9 cellular contexts compared by ENCODE assay signal in the genomic region with DNA sequence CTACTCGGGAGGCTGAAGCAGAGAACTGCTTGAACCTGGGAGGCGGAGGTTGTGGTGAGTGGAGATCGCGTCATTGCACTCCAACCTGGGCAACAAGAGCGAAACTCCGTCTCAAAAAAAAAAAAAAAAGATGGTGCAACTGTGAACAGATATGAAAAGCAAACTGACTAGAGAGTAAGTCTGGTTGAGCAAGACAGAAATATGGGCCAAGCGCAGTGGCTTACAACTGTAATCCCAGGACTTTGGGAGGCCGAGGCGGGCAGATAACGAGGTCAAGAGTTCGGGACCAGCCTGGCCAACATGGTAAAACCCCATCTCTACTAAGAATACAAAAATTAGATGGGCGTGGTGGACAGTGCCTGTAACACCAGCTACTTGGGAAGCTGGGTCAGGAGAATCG. TPM values are rescaled to one million over a fixed set of nuclear protein-coding genes. Genes with fewer than 3 reads are reported as not detected.
A peak's percentile ranks its signal among the peaks of the same experiment; 100 is the strongest.
DNase-seq lines count a peak whose midpoint lies in the region; ATAC-seq, FAIRE-seq and TF ChIP-seq lines count a peak whose summit lies in the region.
"Not testable (repeated sequence)": the region's sequence is repeated elsewhere in the genome, so short reads cannot be mapped to it uniquely, and the experiment has no call there.
"Had no signal": no experiment of that assay in that cellular context is flagged by ENCODE, and none has a peak within 500 bp of the region (broad histone marks: within the 10 kb centered on the region; RNA-seq: fewer than 3 reads in every experiment).

No MANE protein-coding gene starts in this region.

- H3K9ac ChIP-seq in HepG2 (ENCODE audit: insufficient read depth, low read depth, low read length), result not testable (repeated sequence)

- not testable (repeated sequence) for ATAC-seq in WTC11, HepG2

- not testable (repeated sequence) for H3K27me3 Mint-ChIP-seq in WTC11 (ENCODE audit: low read depth); brain; progenitor cell of endocrine pancreas

- H3K4me2 ChIP-seq in HepG2 (ENCODE audit: low read depth, low read length), result not testable (repeated sequence)

- H3K4me1 Mint-ChIP-seq in WTC11 (peaks cover 67% of the 10 kb centered on the region), brain (peaks cover 78% of the 10 kb centered on the region), progenitor cell of endocrine pancreas (ENCODE audit: low read depth) (peaks cover 49% of the 10 kb centered on the region)

- H3K36me3 ChIP-seq in HEK293 (ENCODE audit: control insufficient read depth in 2 of 2, insufficient read depth in 1 of 2, low read length in 2 of 2); HepG2 (replicated peaks in 1 of 2; ENCODE audit: control insufficient read depth in 1 of 2, insufficient read depth in 2 of 2, low read length in 2 of 2): not testable (repeated sequence)

- H3K79me2 ChIP-seq in HepG2 (ENCODE audit: insufficient read depth, low read length), result peaks cover 67% of the 10 kb centered on the region

- H4K20me1 ChIP-seq in HepG2 (ENCODE audit: insufficient read depth, low read length), result not testable (repeated sequence)

- H3K9me3 ChIP-seq in HEK293 (ENCODE audit: control insufficient read depth, insufficient read depth, low read depth, low read length); HepG2 (ENCODE audit: low read length): not testable (repeated sequence)

- not testable (repeated sequence) for DNase-seq in WTC11 (ENCODE audit: low spot score); HepG2 (ENCODE audit: low spot score); progenitor cell of endocrine pancreas (ENCODE audit: low spot score, unreplicated experiment)
- DNase-seq in fibroblast of villous mesenchyme (ENCODE audit: low read depth), result peak; percentile 82

- not testable (repeated sequence) for FAIRE-seq in HepG2 (lab: Jason Lieb, UNC)

- H3K27ac ChIP-seq in HEK293 (ENCODE audit: extremely low read depth, low read depth, low read length); HepG2 (ENCODE audit: extremely low read length, insufficient read depth, low read length): not testable (repeated sequence)

- not testable (repeated sequence) for H3K4me3 Mint-ChIP-seq in WTC11; progenitor cell of endocrine pancreas (ENCODE audit: low read depth)
- H3K4me3 Mint-ChIP-seq in brain, result peak overlapping the region in 1 of 5 experiments; percentile 11

- not testable (repeated sequence) for H3K36me3 Mint-ChIP-seq in WTC11; progenitor cell of endocrine pancreas (ENCODE audit: insufficient read depth)
- peaks cover 50% of the 10 kb centered on the region for H3K36me3 Mint-ChIP-seq in brain

- not testable (repeated sequence) for TF ChIP-seq CTCF in HEK293 (tag by site-specific recombination; IDR thresholded peaks at IDR 0.05); WTC11 (IDR thresholded peaks at IDR 0.05); brain (conservative IDR thresholded peaks at IDR 0.05); fibroblast of villous mesenchyme (IDR thresholded peaks at IDR 0.05; ENCODE audit: insufficient read depth, low read depth, low read length); HepG2 (CRISPR knock-in tag; IDR thresholded peaks at IDR 0.05); progenitor cell of endocrine pancreas (IDR thresholded peaks at IDR 0.05; ENCODE audit: unreplicated experiment)

- BruUV-seq in HepG2 (replicated peaks; lab: Mats Ljungman, UMichigan), result not testable (repeated sequence)

- H2AFZ ChIP-seq in HepG2 (ENCODE audit: low read length), result not testable (repeated sequence)

- not testable (repeated sequence) for H3K9me3 Mint-ChIP-seq in WTC11; brain; progenitor cell of endocrine pancreas (ENCODE audit: low read depth)

- not testable (repeated sequence) for TF ChIP-seq RAD21 in HepG2 (CRISPR knock-in tag; IDR thresholded peaks at IDR 0.05)

- peaks cover 19% of the 10 kb centered on the region for H3K4me1 ChIP-seq in HEK293 (ENCODE audit: control insufficient read depth, insufficient read depth, low read length)
- peaks cover 14% of the 10 kb centered on the region for H3K4me1 ChIP-seq in HepG2 (ENCODE audit: insufficient read depth, low read length)

- H3K27me3 ChIP-seq in HepG2 (ENCODE audit: control insufficient read depth in 1 of 2, insufficient read depth in 2 of 2, low read length in 2 of 2), result not testable (repeated sequence)

- not testable (repeated sequence) for TF ChIP-seq POLR2A in HepG2 (IDR thresholded peaks at IDR 0.05; ENCODE audit: insufficient read depth in 1 of 2, low read depth in 2 of 2, low read length in 2 of 2)

- CTCF ChIA-PET in HEK293 (lab: Yijun Ruan, JAX), result interaction anchor here (0.5 to 0.8 kb wide), 3 partner anchors 12 to 254 kb away, joined by 3 to 4 read pairs (median 4); no protein-coding TSS in a partner anchor
- CTCF ChIA-PET in WTC11 (lab: Charles Lee); HepG2 (lab: Yijun Ruan, JAX; ENCODE audit: low intra/inter-chr PET ratio, low total read pairs): not testable (repeated sequence)

- H3K27ac Mint-ChIP-seq in WTC11 (peak overlapping the region; percentile 41; the same call in 1 of the 2 replicates), brain (peak overlapping the region in 3 of 5 experiments; percentile 37 to 55 (median 53)), progenitor cell of endocrine pancreas (peak overlapping the region; percentile 73)

- intact Hi-C loops in HepG2 (cut with micrococcal nuclease; ENCODE audit: unreplicated experiment), result not testable (repeated sequence)

- WGBS in HepG2 (ENCODE audit: low lambda C conversion rate), result 97% methylated on average over 13 of the region's 13 CpGs

- POLR2A ChIA-PET in HEK293 (lab: Yijun Ruan, JAX), result interaction anchor here (0.6 to 0.7 kb wide), 2 partner anchors 123 to 143 kb away, joined by 3 read pairs; no protein-coding TSS in a partner anchor
- POLR2A ChIA-PET in WTC11 (lab: Charles Lee); HepG2 (lab: Yijun Ruan, JAX): not testable (repeated sequence)

- not testable (repeated sequence) for H3K4me3 ChIP-seq in HEK293 (ENCODE audit: low read depth, low read length); fibroblast of villous mesenchyme (ENCODE audit: low read depth, low read length); HepG2 (replicated peaks in 1 of 3; ENCODE audit: insufficient read depth in 1 of 3, low read depth in 2 of 3, low read length in 3 of 3)

- in situ Hi-C loops in HepG2 (cut with HindIII; ENCODE audit: extremely low pct_ligation_motif_present, low pct_unique_long_range_greater_than_20kb), result not testable (repeated sequence)

- not testable (repeated sequence) for TF ChIP-seq EP300 in HepG2 (IDR thresholded peaks at IDR 0.05; ENCODE audit: low read depth in 2 of 2, low read length in 2 of 2); HepG2 (CRISPR knock-in tag; IDR thresholded peaks at IDR 0.05; ENCODE audit: borderline replicate concordance)

TF ChIP-seq in HEK293, 187 proteins besides CTCF, POLR2A, EP300 and RAD21:
- TF ChIP-seq BCL11B (tag by site-specific recombination; IDR thresholded peaks at IDR 0.05; ENCODE audit: low read depth), result 0 out of 2 replicates have a peak, but pooled peaks have one; percentile 15
TF ChIP-seq in HEK293: peak in this region for 1; not testable (repeated sequence) for 186.

RNA-seq across cellular contexts. Expression of gene ENAH, which starts 24.1 kb away (rescaled TPM):
- total RNA-seq in WTC11 (2021) (223 to 229 TPM (median 227 TPM) in 3 replicates), fibroblast of villous mesenchyme (126 and 135 TPM in 2 replicates), HepG2 (2016; rRNA removed; fragmentation: Illumina TruSeq; extraction: Trizol) (58.3 and 60.2 TPM in 2 replicates), progenitor cell of endocrine pancreas (213 and 217 TPM in 2 replicates)
- polyA plus RNA-seq in brain (ENCODE audit: insufficient read depth, low read depth, low replicate concordance) (85.4 TPM), HepG2 (2011; rRNA removed) (21.9 and 22.1 TPM in 2 replicates)
- total RNA-seq in HepG2 (2016; cell fraction: cytosol; rRNA removed; fragmentation: Illumina TruSeq; extraction: Trizol; ENCODE audit: low read depth), result 12.4 and 12.9 TPM in 2 replicates
- total RNA-seq in HepG2 (2016; cell fraction: insoluble cytoplasmic fraction; rRNA removed; fragmentation: Illumina TruSeq; extraction: Trizol), result 52.4 and 56.6 TPM in 2 replicates
- total RNA-seq in HepG2 (2016; cell fraction: membrane; rRNA removed; fragmentation: Illumina TruSeq; extraction: Trizol), result 39.4 and 43.3 TPM in 2 replicates
- total RNA-seq in HepG2 (2016; cell fraction: nucleus; rRNA removed; fragmentation: Illumina TruSeq; extraction: Trizol), result 34.5 and 40.2 TPM in 2 replicates
- 8.7 and 16.5 TPM in 2 replicates for polyA plus RNA-seq in HepG2 (2011; cell fraction: cytosol; rRNA removed)
- polyA plus RNA-seq in HepG2 (2011; cell fraction: nucleus; rRNA removed), result 15.6 and 18.2 TPM in 2 replicates
- polyA plus RNA-seq in HepG2 (2012), result 33.3 and 35.6 TPM in 2 replicates
- 5.6 and 6.6 TPM in 2 replicates for polyA plus RNA-seq in HepG2 (2016; cell fraction: cytosol; fragmentation: Illumina TruSeq; extraction: Trizol; ENCODE audit: low read depth)
- polyA plus RNA-seq in HepG2 (2016; cell fraction: insoluble cytoplasmic fraction; fragmentation: Illumina TruSeq; extraction: Trizol; ENCODE audit: low read depth), result 56.7 and 61.8 TPM in 2 replicates
- polyA plus RNA-seq in HepG2 (2016; cell fraction: membrane; fragmentation: Illumina TruSeq; extraction: Trizol; ENCODE audit: low read depth), result 22.3 and 23.2 TPM in 2 replicates
- 42.6 and 45.8 TPM in 2 replicates for polyA plus RNA-seq in HepG2 (2016; cell fraction: nucleus; fragmentation: Illumina TruSeq; extraction: Trizol; ENCODE audit: insufficient read depth, low read depth)
- polyA minus RNA-seq in HepG2 (2011; rRNA and poly(A)+ RNA removed; ENCODE audit: low replicate concordance), result 28.4 and 36.9 TPM in 2 replicates
- polyA minus RNA-seq in HepG2 (2011; cell fraction: cytosol; rRNA and poly(A)+ RNA removed), result 31.7 and 36.5 TPM in 2 replicates
- 39.4 and 49.1 TPM in 2 replicates for polyA minus RNA-seq in HepG2 (2011; cell fraction: nucleus; rRNA and poly(A)+ RNA removed)
- total RNA-seq: CD4-positive, alpha-beta T cell had no signal
- polyA plus RNA-seq: CD14-positive monocyte; CD8-positive, alpha-beta memory T cell had no signal
